Comparison of ENCODE assay signal across 1 cellular context in genomic region chr16:31001507-31002251, GRCh38.
TF ChIP-seq lines count a peak whose summit lies in the region.

No MANE protein-coding gene starts in this region.

TF ChIP-seq in HEK293, 187 proteins besides CTCF, POLR2A, EP300 and RAD21:
- TF ChIP-seq PRDM1 (tag by site-specific recombination; IDR thresholded peaks at IDR 0.05) (0 out of 2 replicates have a peak, but pooled peaks have one; percentile 39), IKZF3 (tag by site-specific recombination; IDR thresholded peaks at IDR 0.05) (no peak), ZNF473 (tag by site-specific recombination; IDR thresholded peaks at IDR 0.05) (no peak), ZNF23 (tag by site-specific recombination; IDR thresholded peaks at IDR 0.05; ENCODE audit: borderline replicate concordance) (no peak), ZSCAN16 (tag by site-specific recombination; IDR thresholded peaks at IDR 0.05) (no peak), ZNF785 (tag by site-specific recombination; IDR thresholded peaks at IDR 0.05) (no peak)
- TF ChIP-seq, protein P1, sequence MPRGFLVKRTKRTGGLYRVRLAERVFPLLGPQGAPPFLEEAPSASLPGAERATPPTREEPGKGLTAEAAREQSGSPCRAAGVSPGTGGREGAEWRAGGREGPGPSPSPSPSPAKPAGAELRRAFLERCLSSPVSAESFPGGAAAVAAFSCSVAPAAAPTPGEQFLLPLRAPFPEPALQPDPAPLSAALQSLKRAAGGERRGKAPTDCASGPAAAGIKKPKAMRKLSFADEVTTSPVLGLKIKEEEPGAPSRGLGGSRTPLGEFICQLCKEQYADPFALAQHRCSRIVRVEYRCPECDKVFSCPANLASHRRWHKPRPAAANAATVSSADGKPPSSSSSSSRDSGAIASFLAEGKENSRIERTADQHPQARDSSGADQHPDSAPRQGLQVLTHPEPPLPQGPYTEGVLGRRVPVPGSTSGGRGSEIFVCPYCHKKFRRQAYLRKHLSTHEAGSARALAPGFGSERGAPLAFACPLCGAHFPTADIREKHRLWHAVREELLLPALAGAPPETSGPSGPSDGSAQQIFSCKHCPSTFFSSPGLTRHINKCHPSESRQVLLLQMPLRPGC (tag by site-specific recombination; IDR thresholded peaks at IDR 0.05) = no peak
